ENCODE assay signal across 26 cellular contexts in the genomic region with DNA sequence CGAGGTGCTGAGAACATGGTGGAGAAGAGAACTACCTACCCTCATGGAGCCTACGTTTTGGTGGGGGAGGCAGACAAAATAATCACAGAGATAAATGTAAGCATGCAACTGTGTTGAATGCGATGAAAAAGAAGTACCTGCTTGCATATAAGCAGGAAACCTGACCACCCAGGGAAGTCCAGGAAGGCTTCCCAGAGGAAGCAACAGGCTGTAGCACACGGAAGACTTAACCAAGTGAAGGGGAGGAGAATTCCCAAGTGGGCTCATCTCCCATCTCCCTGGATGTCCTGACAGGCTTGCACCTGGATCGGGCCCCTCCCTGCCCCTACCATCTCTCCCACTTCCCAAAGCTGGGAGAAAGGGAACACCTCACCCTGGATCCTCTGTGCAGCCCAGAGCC. TPM values are rescaled to one million over a fixed set of nuclear protein-coding genes. Genes with fewer than 3 reads are reported as not detected.
DNase-seq lines count a peak whose midpoint lies in the region; ATAC-seq, FAIRE-seq and TF ChIP-seq lines count a peak whose summit lies in the region.
"Had no signal": no experiment of that assay in that cellular context is flagged by ENCODE, and none has a peak within 500 bp of the region (broad histone marks: within the 10 kb centered on the region; RNA-seq: fewer than 3 reads in every experiment).

No MANE protein-coding gene starts in this region.

- in situ Hi-C loops in K562 (cut with MboI), result no loop called here

- H3K4me1 Mint-ChIP-seq in CD4-positive, alpha-beta T cell (ENCODE audit: low read depth), result peaks cover 45% of the 10 kb centered on the region
- H3K4me1 Mint-ChIP-seq in GM23338 (peaks cover 29% of the 10 kb centered on the region), neural crest cell (peaks cover 26% of the 10 kb centered on the region)
- peaks cover 54% of the 10 kb centered on the region for H3K4me1 Mint-ChIP-seq in activated naive CD4-positive, alpha-beta T cell treated with anti-CD3 and anti-CD28 coated beads for 36 hours (ENCODE audit: low read depth)

- H3F3A ChIP-seq in GM23338 (replicated peaks; ENCODE audit: low read depth), result no peaks in the 10 kb centered on the region

- no peaks in the 10 kb centered on the region for H3K9me3 ChIP-seq in CD4-positive, alpha-beta T cell (ENCODE audit: control insufficient read depth, low read length)
- no peaks in the 10 kb centered on the region for H3K9me3 ChIP-seq in K562 (replicated peaks; ENCODE audit: control insufficient read depth, insufficient read depth, low read depth, low read length)
- H3K9me3 ChIP-seq: left lung, SJCRH30, uterus had no signal

- no peak overlapping the region for H3K27ac Mint-ChIP-seq in CD4-positive, alpha-beta T cell
- H3K27ac Mint-ChIP-seq in GM23338, result no peak overlapping the region
- H3K27ac Mint-ChIP-seq in neural crest cell (ENCODE audit: unreplicated experiment), result no peak overlapping the region
- no peak overlapping the region for H3K27ac Mint-ChIP-seq in activated naive CD4-positive, alpha-beta T cell treated with anti-CD3 and anti-CD28 coated beads for 36 hours
- H3K27ac Mint-ChIP-seq: activated naive CD4-positive, alpha-beta T cell treated with anti-CD3 and anti-CD28 coated beads, Interleukin-2, amount 50 U/mL, for 24 hours had no signal

- H3K4me3 ChIP-seq in GM23338 (no peak overlapping the region), K562 (no peak overlapping the region)
- H3K4me3 ChIP-seq: SJCRH30, skin epidermis, uterus had no signal

- no peak overlapping the region for H3K27ac ChIP-seq in CD4-positive, alpha-beta T cell (ENCODE audit: low read depth, low read length)
- H3K27ac ChIP-seq in GM23338 (ENCODE audit: low read depth) (no peak overlapping the region), K562 (ENCODE audit: extremely low read depth, low read depth, low read length) (no peak overlapping the region)
- H3K27ac ChIP-seq: foreskin keratinocyte, left lung, SJCRH30, skin epidermis, uterus had no signal

- no peak for TF ChIP-seq CTCF in CD4-positive, alpha-beta T cell (IDR thresholded peaks at IDR 0.05)
- TF ChIP-seq CTCF in GM23338 (conservative IDR thresholded peaks at IDR 0.05; ENCODE audit: low read depth in 2 of 2) (no peak), K562 (IDR thresholded peaks at IDR 0.05 in 2 of 3, conservative IDR thresholded peaks at IDR 0.05 in 1 of 3; ENCODE audit: insufficient read depth in 2 of 3, low read depth in 1 of 3, low read length in 3 of 3) (no peak), neural crest cell (conservative IDR thresholded peaks at IDR 0.05) (no peak)

- H2AFZ ChIP-seq in GM23338, result no peak overlapping the region
- no peak overlapping the region for H2AFZ ChIP-seq in K562 (ENCODE audit: low read depth, low read length)

- H3K4me3 Mint-ChIP-seq in CD4-positive, alpha-beta T cell, result peak overlapping the region; percentile 48
- H3K4me3 Mint-ChIP-seq in GM23338, result peak overlapping the region; percentile 24; the same call in 1 of the 3 replicates
- H3K4me3 Mint-ChIP-seq in neural crest cell, result peak overlapping the region; percentile 48
- H3K4me3 Mint-ChIP-seq in activated naive CD4-positive, alpha-beta T cell treated with anti-CD3 and anti-CD28 coated beads for 36 hours, result no peak overlapping the region

- no peaks in the 10 kb centered on the region for H3K9me1 ChIP-seq in K562 (ENCODE audit: control insufficient read depth, insufficient read depth, low read length)

- H3K4me2 ChIP-seq in GM23338 (no peak overlapping the region), K562 (ENCODE audit: insufficient read depth, low read length) (no peak overlapping the region)

- DNase-seq in CD4-positive, alpha-beta T cell, result no peak
- DNase-seq in GM23338 (ENCODE audit: low spot score) (no peak), K562 (ENCODE audit: extremely low read depth in 1 of 4, low spot score in 3 of 4) (no peak), neural crest cell (ENCODE audit: low read depth, low spot score) (no peak)
- no peak for DNase-seq in activated naive CD4-positive, alpha-beta T cell treated with anti-CD3 and anti-CD28 coated beads for 36 hours
- DNase-seq: activated CD4-positive, CD25-positive, alpha-beta regulatory T cell; activated T-cell treated with anti-CD3 and anti-CD28 coated beads, Interleukin-2, amount 50 U/mL, for 48 hours; COR-L47; foreskin keratinocyte; immature natural killer cell; left lung; midbrain; MM.1S; NCI-H1436 treated with DMSO at 0.1 percent for 48 hours; NCI-H510A treated with DMSO at 0.1 percent for 48 hours; NK-92 treated with Interleukin-12 subunit alpha and Interleukin-12 subunit beta, amount 100 ng/mL, for 24 hours; SJCRH30; stimulated activated CD4-positive, alpha-beta T cell treated with anti-CD3 and anti-CD28 coated beads, Interleukin-1b, Interleukin-23, amount 100 ng/mL, for 48 hours; T-helper 9 cell; uterus had no signal

- no peaks in the 10 kb centered on the region for H3K36me3 ChIP-seq in GM23338 (ENCODE audit: insufficient read depth)
- H3K36me3 ChIP-seq in K562 (ENCODE audit: control insufficient read depth, insufficient read depth, low read length), result peaks cover 20% of the 10 kb centered on the region; the same call in 1 of the 3 replicates
- H3K36me3 ChIP-seq: SJCRH30, uterus had no signal

- no peak for TF ChIP-seq RAD21 in K562 (CRISPR knock-in tag; conservative IDR thresholded peaks at IDR 0.05 in 1 of 2, IDR thresholded peaks at IDR 0.05 in 1 of 2)

- no TSS peak for BruUV-seq in K562 (replicated peaks; lab: Mats Ljungman, UMichigan)

- H3K9me2 ChIP-seq in GM23338 (ENCODE audit: insufficient read depth), result no peaks in the 10 kb centered on the region

- POLR2A ChIA-PET in CD4-positive, alpha-beta T cell (lab: Charles Lee), result interaction anchor here (3.4 kb wide), 1 partner anchor 7 kb away, joined by 22 read pairs; the partner anchor contains the start of genes LRRC46 and MRPL10
- POLR2A ChIA-PET in K562 (lab: Yijun Ruan, JAX), result no interaction called here

- H3K36me3 Mint-ChIP-seq in CD4-positive, alpha-beta T cell (ENCODE audit: low read depth), result no peaks in the 10 kb centered on the region
- H3K36me3 Mint-ChIP-seq in GM23338 (ENCODE audit: low read depth), result peaks cover 3% of the 10 kb centered on the region; the same call in 1 of the 3 replicates
- no peaks in the 10 kb centered on the region for H3K36me3 Mint-ChIP-seq in neural crest cell (ENCODE audit: low read depth)
- peaks cover 5% of the 10 kb centered on the region for H3K36me3 Mint-ChIP-seq in activated naive CD4-positive, alpha-beta T cell treated with anti-CD3 and anti-CD28 coated beads for 36 hours (ENCODE audit: low read depth)
- H3K36me3 Mint-ChIP-seq: activated naive CD4-positive, alpha-beta T cell treated with anti-CD3 and anti-CD28 coated beads, Interleukin-2, amount 50 U/mL, for 24 hours had no signal

- H3K79me2 ChIP-seq in GM23338 (replicated peaks; ENCODE audit: insufficient read depth) (no peaks in the 10 kb centered on the region; the same call in 1 of the 2 replicates), K562 (ENCODE audit: control insufficient read depth, insufficient read depth, low read length) (peaks cover 12% of the 10 kb centered on the region)

- no peak for ATAC-seq in CD4-positive, alpha-beta T cell (ENCODE audit: poor library complexity)
- no peak for ATAC-seq in GM23338
- no peak for ATAC-seq in K562
- ATAC-seq in GM18870 (IDR thresholded peaks at IDR 0.05; ENCODE audit: unreplicated experiment), result no peak
- ATAC-seq in GM21360 (IDR thresholded peaks at IDR 0.05; ENCODE audit: unreplicated experiment), result no peak
- ATAC-seq: foreskin keratinocyte, left lung, Panc1 had no signal

- no peaks in the 10 kb centered on the region for H3K9me3 Mint-ChIP-seq in CD4-positive, alpha-beta T cell
- H3K9me3 Mint-ChIP-seq in GM23338 (no peaks in the 10 kb centered on the region), neural crest cell (no peaks in the 10 kb centered on the region)
- no peaks in the 10 kb centered on the region for H3K9me3 Mint-ChIP-seq in activated naive CD4-positive, alpha-beta T cell treated with anti-CD3 and anti-CD28 coated beads for 36 hours
- H3K9me3 Mint-ChIP-seq: activated naive CD4-positive, alpha-beta T cell treated with anti-CD3 and anti-CD28 coated beads, Interleukin-2, amount 50 U/mL, for 24 hours; immature natural killer cell had no signal

- intact Hi-C loops in CD4-positive, alpha-beta T cell (cut with DNase I, micrococcal nuclease), result loop anchor here in 1 of 2 experiments (10.0 kb wide), 1 partner anchor 266 kb away; the partner anchor contains the start of genes CBX1 and SNX11
- intact Hi-C loops in K562 (cut with micrococcal nuclease), result no loop called here
- intact Hi-C loops in activated naive CD4-positive, alpha-beta T cell treated with anti-CD3 and anti-CD28 coated beads for 36 hours (cut with micrococcal nuclease), result no loop called here

- peaks cover 4% of the 10 kb centered on the region for H3K27me3 Mint-ChIP-seq in CD4-positive, alpha-beta T cell
- H3K27me3 Mint-ChIP-seq in GM23338 (ENCODE audit: insufficient read depth, low read depth, poor library complexity) (peaks cover 24% of the 10 kb centered on the region), neural crest cell (ENCODE audit: low read depth) (peaks cover 12% of the 10 kb centered on the region)
- H3K27me3 Mint-ChIP-seq in activated naive CD4-positive, alpha-beta T cell treated with anti-CD3 and anti-CD28 coated beads for 36 hours (ENCODE audit: low read depth), result no peaks in the 10 kb centered on the region

- peaks cover 15% of the 10 kb centered on the region; the same call in 1 of the 2 replicates for H3K4me1 ChIP-seq in GM23338 (ENCODE audit: insufficient read depth)
- peaks cover 36 to 45% of the 10 kb centered on the region in 2 experiments for H3K4me1 ChIP-seq in K562 (replicated peaks in 1 of 2; ENCODE audit: control insufficient read depth in 2 of 2, insufficient read depth in 2 of 2, low read length in 2 of 2)
- H3K4me1 ChIP-seq: foreskin keratinocyte, uterus had no signal

- no peak for FAIRE-seq in K562 (lab: Jason Lieb, UNC)
- FAIRE-seq: H54 had no signal

- no peaks in the 10 kb centered on the region for H3K27me3 ChIP-seq in CD4-positive, alpha-beta T cell (ENCODE audit: control insufficient read depth, insufficient read depth, low read length)
- peaks cover 6% of the 10 kb centered on the region for H3K27me3 ChIP-seq in GM23338 (ENCODE audit: insufficient read depth)
- H3K27me3 ChIP-seq in K562 (ENCODE audit: control insufficient read depth in 2 of 2, insufficient read depth in 2 of 2, low read length in 2 of 2), result no peaks in the 10 kb centered on the region
- H3K27me3 ChIP-seq: foreskin keratinocyte, left lung, SJCRH30, uterus had no signal

- TF ChIP-seq POLR2A in K562 (conservative IDR thresholded peaks at IDR 0.05), result no peak

- 74% methylated on average over 5 of the region's 5 CpGs for WGBS in K562 (ENCODE audit: insufficient coverage, low coverage, missing lambda C conversion rate)

- CTCF ChIA-PET in CD4-positive, alpha-beta T cell (lab: Charles Lee), result no interaction called here
- CTCF ChIA-PET in K562 (lab: Yijun Ruan, JAX; ENCODE audit: low intra/inter-chr PET ratio), result no interaction called here
- CTCF ChIA-PET in activated naive CD4-positive, alpha-beta T cell treated with anti-CD3 and anti-CD28 coated beads for 36 hours (lab: Charles Lee), result interaction anchor here (5.4 to 14.9 kb wide), 2 partner anchors 49 to 110 kb away, joined by 26 to 460 read pairs; partner anchors contain the start of gene SP2

- TF ChIP-seq EP300 in K562 (IDR thresholded peaks at IDR 0.05; ENCODE audit: low read length), result no peak

- no peak overlapping the region for H3K9ac ChIP-seq in K562 (ENCODE audit: insufficient read depth in 1 of 2, low read depth in 2 of 2, low read length in 2 of 2)

- H4K20me1 ChIP-seq in GM23338 (replicated peaks; ENCODE audit: insufficient read depth) (no peaks in the 10 kb centered on the region), K562 (replicated peaks; ENCODE audit: control insufficient read depth, insufficient read depth, low read length) (no peaks in the 10 kb centered on the region)

RNA-seq across cellular contexts. Expression of gene SCRN2, which starts 2.0 kb away (rescaled TPM):
- 10 to 100 TPM; 15.3 to 17.2 TPM for total RNA-seq in CD4-positive, alpha-beta T cell
- total RNA-seq in GM23338 (2014; rRNA removed; shearing (Covaris generic)), result 39.1 and 40.6 TPM in 2 replicates
- polyA plus RNA-seq in GM23338 (2016; fragmentation: Nextera tagmentation; extraction: Ambion mirVana) (44.0 and 45.5 TPM in 2 replicates), K562 (2011; rRNA removed) (19.3 and 32.0 TPM in 2 replicates), K562 (2014; fragmentation: Illumina TruSeq; extraction: Trizol) (13.6 and 20.9 TPM in 2 replicates), K562 (2014; fragmentation: Nextera tagmentation; extraction: Ambion mirVana) (1 to 10 TPM in 1 of 2 experiments, under 1 TPM in 1; 0.25 to 1.2 TPM), K562 (2014; rRNA removed) (31.9 and 32.9 TPM in 2 replicates)
- 69.2 and 220 TPM in 2 replicates for total RNA-seq in K562 (2011; cell fraction: chromatin; rRNA removed; ENCODE audit: low replicate concordance)
- 148 and 158 TPM in 2 replicates for total RNA-seq in K562 (2011; cell fraction: nucleolus; rRNA removed)
- 96.5 and 102 TPM in 2 replicates for total RNA-seq in K562 (2011; cell fraction: nucleoplasm; rRNA removed)
- total RNA-seq in K562 (2014; rRNA removed) (23.2 and 29.9 TPM in 2 replicates), K562 (2014; rRNA removed; fragmentation: Illumina TruSeq; extraction: Trizol) (5.7 and 8.5 TPM in 2 replicates), K562 (2015; rRNA removed; fragmentation: Illumina TruSeq; extraction: Trizol) (11.8 and 13.7 TPM in 2 replicates), K562 (2021) (24.0 and 28.8 TPM in 2 replicates), neural crest cell (32.7 and 37.8 TPM in 2 replicates)
- polyA plus RNA-seq in K562 (2011; cell fraction: cytosol; rRNA removed), result 25.1 and 31.5 TPM in 2 replicates
- polyA plus RNA-seq in K562 (2011; cell fraction: nucleus; rRNA removed), result 364 and 377 TPM in 2 replicates
- 26.3 and 41.4 TPM in 2 replicates for polyA plus RNA-seq in K562 (2012)
- 10.1 and 10.3 TPM in 2 replicates for polyA minus RNA-seq in K562 (2011; rRNA and poly(A)+ RNA removed)
- polyA minus RNA-seq in K562 (2011; cell fraction: cytosol; rRNA and poly(A)+ RNA removed), result 6.3 and 8.0 TPM in 2 replicates
- polyA minus RNA-seq in K562 (2011; cell fraction: nucleus; rRNA and poly(A)+ RNA removed), result 64.5 and 81.4 TPM in 2 replicates
- 10 to 100 TPM; 15.1 to 16.3 TPM for total RNA-seq in activated naive CD4-positive, alpha-beta T cell treated with anti-CD3 and anti-CD28 coated beads for 36 hours

RNA-seq across cellular contexts. Expression of gene LRRC46, which starts 7.6 kb away (rescaled TPM):
- total RNA-seq in CD4-positive, alpha-beta T cell, result under 1 TPM; 0.42 to 0.85 TPM
- total RNA-seq in GM23338 (2014; rRNA removed; shearing (Covaris generic)), result 0.35 TPM in 1 of 2 replicates, not detected in the other
- 0.14 and 0.18 TPM in 2 replicates for polyA plus RNA-seq in GM23338 (2016; fragmentation: Nextera tagmentation; extraction: Ambion mirVana)
- 1.0 and 1.1 TPM in 2 replicates for total RNA-seq in K562 (2011; cell fraction: chromatin; rRNA removed; ENCODE audit: low replicate concordance)
- total RNA-seq in K562 (2011; cell fraction: nucleolus; rRNA removed), result 0.50 and 0.66 TPM in 2 replicates
- total RNA-seq in K562 (2011; cell fraction: nucleoplasm; rRNA removed), result 1.1 TPM in 2 replicates
- total RNA-seq in K562 (2014; rRNA removed), result 0.37 TPM in 1 of 2 replicates, not detected in the other
- 0.22 and 0.40 TPM in 2 replicates for total RNA-seq in K562 (2014; rRNA removed; fragmentation: Illumina TruSeq; extraction: Trizol)
- total RNA-seq in K562 (2015; rRNA removed; fragmentation: Illumina TruSeq; extraction: Trizol), result 0.47 and 0.64 TPM in 2 replicates
- 0.73 and 1.0 TPM in 2 replicates for total RNA-seq in K562 (2021)
- 0.59 and 0.72 TPM in 2 replicates for polyA plus RNA-seq in K562 (2011; rRNA removed)
- 0.88 and 0.94 TPM in 2 replicates for polyA plus RNA-seq in K562 (2011; cell fraction: cytosol; rRNA removed)
- polyA plus RNA-seq in K562 (2011; cell fraction: nucleus; rRNA removed), result 1.5 and 2.2 TPM in 2 replicates
- polyA plus RNA-seq in K562 (2012), result 1.5 and 2.6 TPM in 2 replicates
- polyA plus RNA-seq in K562 (2014; fragmentation: Illumina TruSeq; extraction: Trizol), result 1.4 and 1.9 TPM in 2 replicates
- polyA plus RNA-seq in K562 (2014; fragmentation: Nextera tagmentation; extraction: Ambion mirVana), result under 1 TPM; 0.39 TPM
- polyA plus RNA-seq in K562 (2014; rRNA removed), result 0.53 and 1.4 TPM in 2 replicates
- 0.30 and 0.42 TPM in 2 replicates for polyA minus RNA-seq in K562 (2011; rRNA and poly(A)+ RNA removed)
- not detected in 2 replicates for polyA minus RNA-seq in K562 (2011; cell fraction: cytosol; rRNA and poly(A)+ RNA removed)
- polyA minus RNA-seq in K562 (2011; cell fraction: nucleus; rRNA and poly(A)+ RNA removed), result 0.27 and 0.44 TPM in 2 replicates
- total RNA-seq in neural crest cell, result 0.84 and 1.4 TPM in 2 replicates
- total RNA-seq in activated naive CD4-positive, alpha-beta T cell treated with anti-CD3 and anti-CD28 coated beads for 36 hours, result under 1 TPM; 0.31 to 0.52 TPM

RNA-seq across cellular contexts. Expression of gene MRPL10, which starts 7.7 kb away (rescaled TPM):
- total RNA-seq in CD4-positive, alpha-beta T cell, result 10 to 100 TPM; 49.0 to 51.4 TPM
- 74.7 and 75.8 TPM in 2 replicates for total RNA-seq in GM23338 (2014; rRNA removed; shearing (Covaris generic))
- polyA plus RNA-seq in GM23338 (2016; fragmentation: Nextera tagmentation; extraction: Ambion mirVana) (50.2 and 53.5 TPM in 2 replicates), K562 (2011; rRNA removed) (67.3 and 101 TPM in 2 replicates), K562 (2014; fragmentation: Illumina TruSeq; extraction: Trizol) (105 and 108 TPM in 2 replicates), K562 (2014; fragmentation: Nextera tagmentation; extraction: Ambion mirVana) (10 to 100 TPM; 27.8 to 47.8 TPM), K562 (2014; rRNA removed) (67.4 and 83.9 TPM in 2 replicates)
- 25.1 and 49.5 TPM in 2 replicates for total RNA-seq in K562 (2011; cell fraction: chromatin; rRNA removed; ENCODE audit: low replicate concordance)
- 40.0 and 45.0 TPM in 2 replicates for total RNA-seq in K562 (2011; cell fraction: nucleolus; rRNA removed)
- 37.7 and 40.2 TPM in 2 replicates for total RNA-seq in K562 (2011; cell fraction: nucleoplasm; rRNA removed)
- total RNA-seq in K562 (2014; rRNA removed) (68.6 and 83.9 TPM in 2 replicates), K562 (2014; rRNA removed; fragmentation: Illumina TruSeq; extraction: Trizol) (46.9 and 50.2 TPM in 2 replicates), K562 (2015; rRNA removed; fragmentation: Illumina TruSeq; extraction: Trizol) (52.3 and 53.1 TPM in 2 replicates), K562 (2021) (71.2 and 82.9 TPM in 2 replicates), neural crest cell (50.0 and 55.3 TPM in 2 replicates)
- 154 and 231 TPM in 2 replicates for polyA plus RNA-seq in K562 (2011; cell fraction: cytosol; rRNA removed)
- polyA plus RNA-seq in K562 (2011; cell fraction: nucleus; rRNA removed), result 49.9 and 54.1 TPM in 2 replicates
- 60.8 and 104 TPM in 2 replicates for polyA plus RNA-seq in K562 (2012)
- polyA minus RNA-seq in K562 (2011; rRNA and poly(A)+ RNA removed), result 82.5 and 100 TPM in 2 replicates
- 43.6 and 55.3 TPM in 2 replicates for polyA minus RNA-seq in K562 (2011; cell fraction: cytosol; rRNA and poly(A)+ RNA removed)
- polyA minus RNA-seq in K562 (2011; cell fraction: nucleus; rRNA and poly(A)+ RNA removed), result 28.5 and 32.1 TPM in 2 replicates
- 10 to 100 TPM; 66.7 to 70.0 TPM for total RNA-seq in activated naive CD4-positive, alpha-beta T cell treated with anti-CD3 and anti-CD28 coated beads for 36 hours

RNA-seq across cellular contexts. Expression of gene SP6, which starts 11.9 kb away (rescaled TPM):
- under 1 TPM; 0.17 to 0.27 TPM for total RNA-seq in CD4-positive, alpha-beta T cell
- 0.82 and 1.0 TPM in 2 replicates for total RNA-seq in GM23338 (2014; rRNA removed; shearing (Covaris generic))
- polyA plus RNA-seq in GM23338 (2016; fragmentation: Nextera tagmentation; extraction: Ambion mirVana) (0.13 and 0.23 TPM in 2 replicates), K562 (2011; rRNA removed) (5.2 and 5.5 TPM in 2 replicates), K562 (2014; fragmentation: Illumina TruSeq; extraction: Trizol) (2.9 and 4.1 TPM in 2 replicates), K562 (2014; fragmentation: Nextera tagmentation; extraction: Ambion mirVana) (under 1 TPM; 0.11 TPM), K562 (2014; rRNA removed) (4.6 and 4.7 TPM in 2 replicates)
- 4.1 and 13.9 TPM in 2 replicates for total RNA-seq in K562 (2011; cell fraction: chromatin; rRNA removed; ENCODE audit: low replicate concordance)
- total RNA-seq in K562 (2011; cell fraction: nucleolus; rRNA removed), result 7.8 and 13.2 TPM in 2 replicates
- 7.0 and 11.1 TPM in 2 replicates for total RNA-seq in K562 (2011; cell fraction: nucleoplasm; rRNA removed)
- total RNA-seq in K562 (2014; rRNA removed) (2.2 TPM in 2 replicates), K562 (2014; rRNA removed; fragmentation: Illumina TruSeq; extraction: Trizol) (1.6 and 2.0 TPM in 2 replicates), K562 (2015; rRNA removed; fragmentation: Illumina TruSeq; extraction: Trizol) (1.1 TPM in 2 replicates), K562 (2021) (6.9 and 7.9 TPM in 2 replicates), neural crest cell (0.16 and 0.25 TPM in 2 replicates)
- polyA plus RNA-seq in K562 (2011; cell fraction: cytosol; rRNA removed), result 4.0 and 12.5 TPM in 2 replicates
- 9.0 and 21.6 TPM in 2 replicates for polyA plus RNA-seq in K562 (2011; cell fraction: nucleus; rRNA removed)
- polyA plus RNA-seq in K562 (2012), result 9.4 and 10.4 TPM in 2 replicates
- polyA minus RNA-seq in K562 (2011; rRNA and poly(A)+ RNA removed), result 3.1 and 4.7 TPM in 2 replicates
- polyA minus RNA-seq in K562 (2011; cell fraction: cytosol; rRNA and poly(A)+ RNA removed), result 4.2 and 7.2 TPM in 2 replicates
- polyA minus RNA-seq in K562 (2011; cell fraction: nucleus; rRNA and poly(A)+ RNA removed), result 7.6 and 8.6 TPM in 2 replicates
- under 1 TPM; 0.10 to 0.19 TPM for total RNA-seq in activated naive CD4-positive, alpha-beta T cell treated with anti-CD3 and anti-CD28 coated beads for 36 hours
- total RNA-seq: SJCRH30 had no signal
- polyA plus RNA-seq: immature natural killer cell had no signal

RNA-seq across cellular contexts. Expression of gene OSBPL7, which starts 17.5 kb away (rescaled TPM):
- total RNA-seq in CD4-positive, alpha-beta T cell, result 10 to 100 TPM; 30.1 to 30.8 TPM
- 8.1 and 9.8 TPM in 2 replicates for total RNA-seq in GM23338 (2014; rRNA removed; shearing (Covaris generic))
- polyA plus RNA-seq in GM23338 (2016; fragmentation: Nextera tagmentation; extraction: Ambion mirVana) (3.4 and 3.7 TPM in 2 replicates), K562 (2011; rRNA removed) (5.3 and 15.3 TPM in 2 replicates), K562 (2014; fragmentation: Illumina TruSeq; extraction: Trizol) (5.9 and 7.7 TPM in 2 replicates), K562 (2014; fragmentation: Nextera tagmentation; extraction: Ambion mirVana) (under 1 TPM; 0.32 to 0.48 TPM), K562 (2014; rRNA removed) (9.7 and 9.8 TPM in 2 replicates)
- 62.5 and 143 TPM in 2 replicates for total RNA-seq in K562 (2011; cell fraction: chromatin; rRNA removed; ENCODE audit: low replicate concordance)
- 91.2 and 91.6 TPM in 2 replicates for total RNA-seq in K562 (2011; cell fraction: nucleolus; rRNA removed)
- 59.7 and 61.4 TPM in 2 replicates for total RNA-seq in K562 (2011; cell fraction: nucleoplasm; rRNA removed)
- total RNA-seq in K562 (2014; rRNA removed) (6.1 and 7.3 TPM in 2 replicates), K562 (2014; rRNA removed; fragmentation: Illumina TruSeq; extraction: Trizol) (2.4 and 2.9 TPM in 2 replicates), K562 (2015; rRNA removed; fragmentation: Illumina TruSeq; extraction: Trizol) (5.8 and 6.7 TPM in 2 replicates), K562 (2021) (11.5 and 11.9 TPM in 2 replicates), neural crest cell (14.3 and 14.6 TPM in 2 replicates)
- polyA plus RNA-seq in K562 (2011; cell fraction: cytosol; rRNA removed), result 4.4 and 5.7 TPM in 2 replicates
- polyA plus RNA-seq in K562 (2011; cell fraction: nucleus; rRNA removed), result 122 and 141 TPM in 2 replicates
- 9.6 and 15.9 TPM in 2 replicates for polyA plus RNA-seq in K562 (2012)
- polyA minus RNA-seq in K562 (2011; rRNA and poly(A)+ RNA removed), result 4.7 and 5.6 TPM in 2 replicates
- polyA minus RNA-seq in K562 (2011; cell fraction: cytosol; rRNA and poly(A)+ RNA removed), result 8.6 and 9.9 TPM in 2 replicates
- 38.2 and 40.1 TPM in 2 replicates for polyA minus RNA-seq in K562 (2011; cell fraction: nucleus; rRNA and poly(A)+ RNA removed)
- 10 to 100 TPM; 18.4 to 24.6 TPM for total RNA-seq in activated naive CD4-positive, alpha-beta T cell treated with anti-CD3 and anti-CD28 coated beads for 36 hours
